Comparison of ENCODE assay signal across 25 cellular contexts in the genomic region with DNA sequence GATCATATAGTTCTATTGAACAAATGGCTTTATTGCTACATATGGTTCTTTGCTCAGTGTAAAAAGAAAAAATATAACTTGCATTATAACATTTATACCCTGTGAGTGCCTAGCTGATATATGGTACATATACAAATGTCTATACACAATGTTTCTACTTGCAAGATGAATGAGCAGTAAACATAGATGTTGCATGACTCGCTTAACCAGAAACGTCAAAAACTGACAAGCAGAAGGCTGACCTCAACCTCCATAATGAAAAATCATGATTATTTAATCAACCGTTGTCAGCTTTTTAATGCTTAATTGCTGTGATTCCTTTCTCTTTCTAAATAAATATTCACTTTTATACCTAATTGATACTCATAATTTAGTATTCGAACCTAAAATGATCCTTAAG.
"Had no signal": no experiment of that assay in that cellular context is flagged by ENCODE, and none has a peak within 500 bp of the region (broad histone marks: within the 10 kb centered on the region; RNA-seq: fewer than 3 reads in every experiment).

No MANE protein-coding gene starts in this region.

- DNase-seq: hypothalamus; immature natural killer cell; islet precursor cell; left ventricle myocardium inferior; naive B cell; natural killer cell; nephron progenitor cell; occipital lobe; right lobe of liver; stimulated activated CD4-positive, alpha-beta T cell treated with anti-CD3 and anti-CD28 coated beads, Interleukin-1b, Interleukin-23, amount 100 ng/mL, for 48 hours; stimulated activated CD4-positive, alpha-beta T cell treated with anti-CD3 and anti-CD28 coated beads, Interleukin-2, amount 100 ng/mL, for 48 hours; stimulated activated CD4-positive, alpha-beta T cell treated with anti-CD3 and anti-CD28 coated beads, Interleukin-4, amount 100 ng/mL, for 4 hours; stimulated activated CD8-positive, alpha-beta memory T cell treated with anti-CD3 and anti-CD28 coated beads, Interleukin-4, amount 100 ng/mL, for 48 hours; stimulated activated naive CD4-positive, alpha-beta T cell treated with Interleukin-2 at 50 U/mL for 16 hours; stimulated activated naive CD8-positive, alpha-beta T cell treated with anti-CD3 and anti-CD28 coated beads, Interleukin-15, amount 100 ng/mL, for 72 hours; substantia nigra; upper lobe of left lung had no signal

- H3K4me1 Mint-ChIP-seq: immature natural killer cell; naive B cell; natural killer cell; nephron progenitor cell; neural progenitor cell; stimulated activated memory B cell treated with anti-CD40 and anti-IgM and Interleukin-4, amounts not matched to agents 10 μg/mL and 1 μg/mL and 100 μg/mL, for 72 hours; stimulated activated naive CD8-positive, alpha-beta T cell treated with anti-CD3 and anti-CD28 coated beads, Interleukin-15, amount 100 ng/mL, for 72 hours had no signal

- H3K4me3 ChIP-seq: left ventricle myocardium inferior, lung, neural progenitor cell, right atrium auricular region, right lobe of liver, smooth muscle cell, tibial nerve, upper lobe of left lung had no signal

- H3K27me3 ChIP-seq: neural progenitor cell, neutrophil, right atrium auricular region, right lobe of liver, tibial nerve, upper lobe of left lung had no signal

- H3K27ac Mint-ChIP-seq: immature natural killer cell; naive B cell; natural killer cell; nephron progenitor cell; neural progenitor cell; progenitor cell of endocrine pancreas; stimulated activated memory B cell treated with anti-CD40 and anti-IgM and Interleukin-4, amounts not matched to agents 10 μg/mL and 1 μg/mL and 100 μg/mL, for 72 hours; stimulated activated naive CD8-positive, alpha-beta T cell treated with anti-CD3 and anti-CD28 coated beads, Interleukin-15, amount 100 ng/mL, for 72 hours had no signal

- H3K27me3 Mint-ChIP-seq: naive B cell; progenitor cell of endocrine pancreas; stimulated activated memory B cell treated with anti-CD40 and anti-IgM and Interleukin-4, amounts not matched to agents 10 μg/mL and 1 μg/mL and 100 μg/mL, for 72 hours; stimulated activated naive CD8-positive, alpha-beta T cell treated with anti-CD3 and anti-CD28 coated beads, Interleukin-15, amount 100 ng/mL, for 72 hours had no signal

- H3K36me3 Mint-ChIP-seq: immature natural killer cell; naive B cell; natural killer cell; neural progenitor cell; stimulated activated memory B cell treated with anti-CD40 and anti-IgM and Interleukin-4, amounts not matched to agents 10 μg/mL and 1 μg/mL and 100 μg/mL, for 72 hours had no signal

- H3K36me3 ChIP-seq: left ventricle myocardium inferior, neural progenitor cell, neutrophil, right atrium auricular region, right lobe of liver, tibial nerve, upper lobe of left lung had no signal

- H3K4me3 Mint-ChIP-seq: immature natural killer cell; naive B cell; natural killer cell; nephron progenitor cell; neural progenitor cell; stimulated activated memory B cell treated with anti-CD40 and anti-IgM and Interleukin-4, amounts not matched to agents 10 μg/mL and 1 μg/mL and 100 μg/mL, for 72 hours; stimulated activated naive CD8-positive, alpha-beta T cell treated with anti-CD3 and anti-CD28 coated beads, Interleukin-15, amount 100 ng/mL, for 72 hours had no signal
